23 cellular contexts compared by ENCODE assay signal in genomic region chr11:73591743-73592142, GRCh38.
"Had no signal": no experiment of that assay in that cellular context is flagged by ENCODE, and none has a peak within 500 bp of the region (broad histone marks: within the 10 kb centered on the region; RNA-seq: fewer than 3 reads in every experiment).

No MANE protein-coding gene starts in this region.

- H2AFZ ChIP-seq: hepatocyte, neural progenitor cell, parathyroid adenoma had no signal

- H3K27me3 Mint-ChIP-seq: effector memory CD8-positive, alpha-beta T cell; memory B cell; progenitor cell of endocrine pancreas; stimulated activated naive CD8-positive, alpha-beta T cell treated with anti-CD3 and anti-CD28 coated beads, Interleukin-15, amount 100 ng/mL, for 72 hours had no signal

- ATAC-seq: effector memory CD8-positive, alpha-beta T cell; gastroesophageal sphincter; heart left ventricle; left lobe of liver; right lobe of liver; stimulated activated naive CD8-positive, alpha-beta T cell treated with anti-CD3 and anti-CD28 coated beads, Interleukin-15, amount 100 ng/mL, for 72 hours; upper lobe of right lung had no signal

- H3K36me3 ChIP-seq: gastroesophageal sphincter, heart left ventricle, neural progenitor cell, right lobe of liver, suprapubic skin, transverse colon, upper lobe of right lung, uterus had no signal

- H3K27me3 ChIP-seq: gastroesophageal sphincter, heart left ventricle, hepatocyte, neural progenitor cell, right lobe of liver, suprapubic skin, transverse colon, upper lobe of right lung, uterus had no signal

- H3K9me3 ChIP-seq: gastroesophageal sphincter, heart left ventricle, right lobe of liver, suprapubic skin, transverse colon, upper lobe of right lung, uterus had no signal

- H3K9ac ChIP-seq: neural progenitor cell, parathyroid adenoma had no signal

- H3K4me3 ChIP-seq: gastroesophageal sphincter, heart left ventricle, hepatocyte, lung, neural progenitor cell, right lobe of liver, suprapubic skin, transverse colon, upper lobe of right lung, uterus had no signal

- H3K27ac ChIP-seq: gastroesophageal sphincter, heart left ventricle, hepatocyte, neural progenitor cell, parathyroid adenoma, right lobe of liver, suprapubic skin, transverse colon, upper lobe of right lung, uterus had no signal

- H3K9me3 Mint-ChIP-seq: effector memory CD8-positive, alpha-beta T cell; memory B cell; nephron; neural progenitor cell; stimulated activated naive CD8-positive, alpha-beta T cell treated with anti-CD3 and anti-CD28 coated beads, Interleukin-15, amount 100 ng/mL, for 72 hours had no signal

- H3K4me2 ChIP-seq: hepatocyte, neural progenitor cell had no signal

- H3K27ac Mint-ChIP-seq: memory B cell; nephron; neural progenitor cell; stimulated activated naive CD8-positive, alpha-beta T cell treated with anti-CD3 and anti-CD28 coated beads, Interleukin-15, amount 100 ng/mL, for 72 hours had no signal

- DNase-seq: cortex of kidney; effector memory CD8-positive, alpha-beta T cell; heart left ventricle; kidney; right lobe of liver; small intestine; stimulated activated CD4-positive, alpha-beta T cell treated with anti-CD3 and anti-CD28 coated beads, Interleukin-15, amount 100 ng/mL, for 24 hours; stimulated activated CD4-positive, alpha-beta T cell treated with anti-CD3 and anti-CD28 coated beads, Interleukin-2, amount 100 ng/mL, for 48 hours; stimulated activated naive CD4-positive, alpha-beta T cell; stimulated activated naive CD8-positive, alpha-beta T cell treated with anti-CD3 and anti-CD28 coated beads, Interleukin-15, amount 100 ng/mL, for 72 hours; transverse colon; upper lobe of right lung; uterus had no signal

- H3K4me3 Mint-ChIP-seq: effector memory CD8-positive, alpha-beta T cell; memory B cell; nephron; neural progenitor cell; stimulated activated naive CD8-positive, alpha-beta T cell treated with anti-CD3 and anti-CD28 coated beads, Interleukin-15, amount 100 ng/mL, for 72 hours had no signal
